Comparison of ENCODE assay signal across 18 cellular contexts in genomic region chr12:12874014-12874413, GRCh38. TPM values are rescaled to one million over a fixed set of nuclear protein-coding genes. Genes with fewer than 3 reads are reported as not detected.
A peak's percentile ranks its signal among the peaks of the same experiment; 100 is the strongest.
DNase-seq lines count a peak whose midpoint lies in the region; ATAC-seq and TF ChIP-seq lines count a peak whose summit lies in the region.
"Had no signal": no experiment of that assay in that cellular context is flagged by ENCODE, and none has a peak within 500 bp of the region (broad histone marks: within the 10 kb centered on the region; RNA-seq: fewer than 3 reads in every experiment).

No MANE protein-coding gene starts in this region.

- H3K36me3 Mint-ChIP-seq in chondrocyte (ENCODE audit: low read depth) (peaks cover 7% of the 10 kb centered on the region), progenitor cell of endocrine pancreas (ENCODE audit: insufficient read depth) (peaks cover 8% of the 10 kb centered on the region)
- H3K36me3 Mint-ChIP-seq: activated naive CD4-positive, alpha-beta T cell treated with anti-CD3 and anti-CD28 coated beads, Interleukin-2, amount 10 ng/mL, durations not matched to agents 7 days and 5 days had no signal

- no peak for ATAC-seq in HCT116
- no peak for ATAC-seq in HG02885 (IDR thresholded peaks at IDR 0.05; ENCODE audit: poor library complexity, unreplicated experiment)
- ATAC-seq: activated CD8-positive, alpha-beta T cell treated with anti-CD3 and anti-CD28 coated beads for 36 hours; activated T-cell treated with anti-CD3 and anti-CD28 coated beads, Interleukin-2, amount 50 U/mL, for 4 hours; naive thymus-derived CD4-positive, alpha-beta T cell; pancreas; right lobe of liver had no signal

- H3K4me2 ChIP-seq in HCT116 (ENCODE audit: low read length) = peak overlapping the region; percentile 69

- intact Hi-C loops in HCT116 (cut with micrococcal nuclease) = no loop called here

- TF ChIP-seq CTCF in HCT116 (IDR thresholded peaks at IDR 0.05 in 2 of 3, conservative IDR thresholded peaks at IDR 0.05 in 1 of 3; ENCODE audit: borderline replicate concordance in 1 of 3, insufficient read depth in 1 of 3, low read depth in 2 of 3, low read length in 2 of 3) (no peak), NB4 (IDR thresholded peaks at IDR 0.05; ENCODE audit: low read depth, low read length) (no peak), chondrocyte (IDR thresholded peaks at IDR 0.05) (peak; percentile 8), progenitor cell of endocrine pancreas (IDR thresholded peaks at IDR 0.05; ENCODE audit: unreplicated experiment) (no peak)

- CTCF ChIA-PET in HCT116 (lab: Charles Lee) = interaction anchor here (4.4 kb wide), 1 partner anchor 37 kb away, joined by 18 read pairs; no protein-coding TSS in a partner anchor

- peak overlapping the region; percentile 88 for H3K27ac ChIP-seq in HCT116 (ENCODE audit: low read depth, low read length)
- H3K27ac ChIP-seq: pancreas, right lobe of liver, tibial nerve had no signal

- no peaks in the 10 kb centered on the region for H3K9me2 ChIP-seq in HCT116 (ENCODE audit: insufficient read depth)

- H3K9me3 ChIP-seq in HCT116 (ENCODE audit: control insufficient read depth in 1 of 2, insufficient read depth in 1 of 2, low read depth in 1 of 2, low read length in 2 of 2) = no peaks in the 10 kb centered on the region
- H3K9me3 ChIP-seq: pancreas, right lobe of liver, tibial nerve had no signal

- no peaks in the 10 kb centered on the region for H3K36me3 ChIP-seq in HCT116 (ENCODE audit: control insufficient read depth in 1 of 2, insufficient read depth in 2 of 2, low read length in 2 of 2)
- H3K36me3 ChIP-seq: pancreas, right lobe of liver, tibial nerve had no signal

- no peaks in the 10 kb centered on the region for H3K27me3 ChIP-seq in HCT116 (ENCODE audit: insufficient read depth, low read length)
- H3K27me3 ChIP-seq: pancreas, right lobe of liver, tibial nerve had no signal

- TF ChIP-seq POLR2A in HCT116 (IDR thresholded peaks at IDR 0.05; ENCODE audit: borderline replicate concordance, extremely low read depth, insufficient read depth, insufficient read length) (no peak), NB4 (IDR thresholded peaks at IDR 0.05; ENCODE audit: extremely low read depth, insufficient read length) (no peak)

- H3K9ac ChIP-seq in HCT116 (ENCODE audit: low read length) = peak overlapping the region; percentile 73

- H3K4me3 ChIP-seq in HCT116 (replicated peaks in 1 of 2; ENCODE audit: low read depth in 1 of 2, low read length in 2 of 2) (peak overlapping the region in 1 of 2 experiments; percentile 11; a peak in 1 of 4 replicates), NB4 (ENCODE audit: low read depth, low read length) (no peak overlapping the region)
- H3K4me3 ChIP-seq: pancreas, right lobe of liver, tibial nerve had no signal

- no peak for DNase-seq in HCT116 (ENCODE audit: low read depth, low spot score)
- peak; percentile 57 for DNase-seq in NB4 (ENCODE audit: low read depth)
- no peak for DNase-seq in chondrocyte (ENCODE audit: low spot score)
- DNase-seq in progenitor cell of endocrine pancreas (ENCODE audit: low spot score, unreplicated experiment) = no peak
- DNase-seq in NCI-H1694 treated with DMSO at 0.1 percent for 48 hours (lab: John Stamatoyannopoulos, UW) = no peak
- no peak for DNase-seq in HuH-7 (ENCODE audit: low spot score)
- DNase-seq: activated CD8-positive, alpha-beta T cell treated with anti-CD3 and anti-CD28 coated beads for 36 hours; activated naive CD4-positive, alpha-beta T cell treated with anti-CD3 and anti-CD28 coated beads, Interleukin-2, amount 10 ng/mL, durations not matched to agents 7 days and 5 days; activated T-cell treated with anti-CD3 and anti-CD28 coated beads, Interleukin-2, amount 50 U/mL, for 4 hours; GOT3; naive thymus-derived CD4-positive, alpha-beta T cell; NCI-H1105; NCI-H524; pancreas; right lobe of liver; stimulated activated naive CD4-positive, alpha-beta T cell treated with Interleukin-2 at 50 U/mL for 16 hours had no signal

- H3K27ac Mint-ChIP-seq in chondrocyte (ENCODE audit: unreplicated experiment) (peak overlapping the region; percentile 78), progenitor cell of endocrine pancreas (peak overlapping the region; percentile 92)
- H3K27ac Mint-ChIP-seq: activated CD8-positive, alpha-beta T cell treated with anti-CD3 and anti-CD28 coated beads for 36 hours; activated naive CD4-positive, alpha-beta T cell treated with anti-CD3 and anti-CD28 coated beads, Interleukin-2, amount 10 ng/mL, durations not matched to agents 7 days and 5 days had no signal

- no peaks in the 10 kb centered on the region for H4K20me1 ChIP-seq in HCT116 (ENCODE audit: insufficient read depth)

- RAD21 ChIA-PET in HCT116 (lab: Charles Lee; ENCODE audit: low non-redundant PET in 1 of 2, low total read pairs in 2 of 2, uncharacterized antibody in 2 of 2, unreplicated experiment in 2 of 2) = no interaction called here

- H3K4me1 Mint-ChIP-seq in chondrocyte (ENCODE audit: low read depth) (peaks cover 69% of the 10 kb centered on the region), progenitor cell of endocrine pancreas (ENCODE audit: low read depth) (peaks cover 37% of the 10 kb centered on the region)
- H3K4me1 Mint-ChIP-seq: activated naive CD4-positive, alpha-beta T cell treated with anti-CD3 and anti-CD28 coated beads, Interleukin-2, amount 10 ng/mL, durations not matched to agents 7 days and 5 days; naive thymus-derived CD4-positive, alpha-beta T cell had no signal

- no TSS peak for BruUV-seq in HCT116 (replicated peaks; lab: Mats Ljungman, UMichigan)

- no peaks in the 10 kb centered on the region; the same call in 1 of the 2 replicates for H3K79me2 ChIP-seq in HCT116 (ENCODE audit: insufficient read depth, low read length)

- POLR2A ChIA-PET in HCT116 (lab: Charles Lee) = interaction anchor here (2.6 to 4.5 kb wide), 3 partner anchors 18 to 37 kb away, joined by 13 to 56 read pairs (median 30); partner anchors contain the start of gene GPRC5A

- H3K27me3 Mint-ChIP-seq in chondrocyte (ENCODE audit: low read depth) (no peaks in the 10 kb centered on the region), progenitor cell of endocrine pancreas (no peaks in the 10 kb centered on the region)
- H3K27me3 Mint-ChIP-seq: activated CD8-positive, alpha-beta T cell treated with anti-CD3 and anti-CD28 coated beads for 36 hours; activated naive CD4-positive, alpha-beta T cell treated with anti-CD3 and anti-CD28 coated beads, Interleukin-2, amount 10 ng/mL, durations not matched to agents 7 days and 5 days; naive thymus-derived CD4-positive, alpha-beta T cell had no signal

- H3K9me3 Mint-ChIP-seq in chondrocyte (ENCODE audit: low read depth) (peaks cover 9% of the 10 kb centered on the region), progenitor cell of endocrine pancreas (ENCODE audit: low read depth) (peaks cover 3% of the 10 kb centered on the region)
- H3K9me3 Mint-ChIP-seq: activated CD8-positive, alpha-beta T cell treated with anti-CD3 and anti-CD28 coated beads for 36 hours; activated naive CD4-positive, alpha-beta T cell treated with anti-CD3 and anti-CD28 coated beads, Interleukin-2, amount 10 ng/mL, durations not matched to agents 7 days and 5 days; activated T-cell treated with anti-CD3 and anti-CD28 coated beads, Interleukin-2, amount 50 U/mL, for 4 hours had no signal

- peaks cover 77 to 95% of the 10 kb centered on the region in 2 experiments for H3K4me1 ChIP-seq in HCT116 (ENCODE audit: control insufficient read depth in 1 of 2, insufficient read depth in 2 of 2, low read length in 2 of 2)
- H3K4me1 ChIP-seq: pancreas, right lobe of liver, tibial nerve had no signal

- no peak for TF ChIP-seq RAD21 in HCT116 (IDR thresholded peaks at IDR 0.05; ENCODE audit: low read depth)

- no peak overlapping the region for H2AFZ ChIP-seq in HCT116 (ENCODE audit: low read depth, low read length, poor library complexity, severe bottlenecking)

- H3K4me3 Mint-ChIP-seq in chondrocyte (ENCODE audit: unreplicated experiment) (no peak overlapping the region), progenitor cell of endocrine pancreas (ENCODE audit: low read depth) (no peak overlapping the region)
- H3K4me3 Mint-ChIP-seq: activated CD8-positive, alpha-beta T cell treated with anti-CD3 and anti-CD28 coated beads for 36 hours; activated naive CD4-positive, alpha-beta T cell treated with anti-CD3 and anti-CD28 coated beads, Interleukin-2, amount 10 ng/mL, durations not matched to agents 7 days and 5 days; activated T-cell treated with anti-CD3 and anti-CD28 coated beads, Interleukin-2, amount 50 U/mL, for 4 hours; naive thymus-derived CD4-positive, alpha-beta T cell had no signal

TF ChIP-seq in HCT116, 20 proteins besides CTCF, POLR2A, EP300 and RAD21:
- TF ChIP-seq SRF (IDR thresholded peaks at IDR 0.05; ENCODE audit: low read depth) (peak; percentile 84), ZFX (IDR thresholded peaks at IDR 0.05) (no peak)

RNA-seq across cellular contexts. Expression of gene GPRC5A, which starts 17.3 kb away (rescaled TPM):
- 305 TPM for total RNA-seq in HCT116 (2021; ENCODE audit: unreplicated experiment)
- 200 and 379 TPM in 2 replicates for polyA plus RNA-seq in HCT116 (2012)
- 8.1 to 13.1 TPM (median 10.5 TPM) in 3 replicates for total RNA-seq in chondrocyte
- 4.0 and 7.1 TPM in 2 replicates for total RNA-seq in progenitor cell of endocrine pancreas

Comparison
In these comparisons a context has a peak if more than half of its experiments do, and no peak if none do; other contexts are left out.
1. RNA of gene GPRC5A, which starts 17.3 kb away (total RNA-seq): 305 TPM in HCT116 (single experiment); 8.1 to 13.1 TPM in chondrocyte and 4.0 to 7.1 TPM in progenitor cell of endocrine pancreas; every median in the first group is over 10 times any median in the second.